29 cellular contexts compared by ENCODE assay signal in genomic region chr16:75095637-75096036, GRCh38. TPM values are rescaled to one million over a fixed set of nuclear protein-coding genes. Genes with fewer than 3 reads are reported as not detected.
A peak's percentile ranks its signal among the peaks of the same experiment; 100 is the strongest.
DNase-seq lines count a peak whose midpoint lies in the region; ATAC-seq, FAIRE-seq and TF ChIP-seq lines count a peak whose summit lies in the region.
"Had no signal": no experiment of that assay in that cellular context is flagged by ENCODE, and none has a peak within 500 bp of the region (broad histone marks: within the 10 kb centered on the region; RNA-seq: fewer than 3 reads in every experiment).

No MANE protein-coding gene starts in this region.

- H3K79me1 ChIP-seq in H1 (ENCODE audit: low read depth, low read length), result peaks cover 14% of the 10 kb centered on the region

- POLR2A ChIA-PET in CD4-positive, alpha-beta memory T cell (lab: Charles Lee; ENCODE audit: partially characterized antibody), result interaction anchor here (1.1 kb wide), 1 partner anchor 10 kb away, joined by 3 read pairs; no protein-coding TSS in a partner anchor
- POLR2A ChIA-PET in HEK293 (lab: Yijun Ruan, JAX), result no interaction called here
- POLR2A ChIA-PET in H1 (lab: Charles Lee; ENCODE audit: partially characterized antibody), result interaction anchor here (1.0 to 1.6 kb wide), 3 partner anchors 8 to 15 kb away, joined by 3 to 4 read pairs (median 3); no protein-coding TSS in a partner anchor

- H3K79me2 ChIP-seq in H1 (ENCODE audit: control insufficient read depth in 1 of 2, insufficient read depth in 2 of 2, low read length in 2 of 2), result peaks cover 0 to 30% of the 10 kb centered on the region in 2 experiments; a peak in 2 of 4 replicates

- no peak overlapping the region for H2BK120ac ChIP-seq in H1 (replicated peaks; ENCODE audit: low read depth, low read length)

- peaks cover 27 to 43% (median 33%) of the 10 kb centered on the region in 4 donors for H3K4me1 Mint-ChIP-seq in CD4-positive, alpha-beta memory T cell
- peaks cover 48% of the 10 kb centered on the region for H3K4me1 Mint-ChIP-seq in stimulated activated effector memory CD8-positive, alpha-beta T cell treated with anti-CD3 and anti-CD28 coated beads, Interleukin-12 subunit alpha, Interleukin-12 subunit beta, amount 100 ng/mL, for 72 hours

- peaks cover 8 to 20% of the 10 kb centered on the region in 2 experiments for H4K20me1 ChIP-seq in H1 (replicated peaks in 1 of 2; ENCODE audit: control insufficient read depth in 1 of 2, insufficient read depth in 2 of 2, low read length in 2 of 2)

- no peak overlapping the region for H3K23ac ChIP-seq in H1 (ENCODE audit: insufficient read length)

- 0 out of 2 replicates have a peak overlapping the region, but pooled peaks have one; percentile 68 for H2BK12ac ChIP-seq in H1 (ENCODE audit: low read depth, low read length)

- H3K4me3 Mint-ChIP-seq in CD4-positive, alpha-beta memory T cell, result no peak overlapping the region
- H3K4me3 Mint-ChIP-seq in stimulated activated effector memory CD8-positive, alpha-beta T cell treated with anti-CD3 and anti-CD28 coated beads, Interleukin-12 subunit alpha, Interleukin-12 subunit beta, amount 100 ng/mL, for 72 hours, result no peak overlapping the region
- H3K4me3 Mint-ChIP-seq: CD4-positive, alpha-beta T cell; immature natural killer cell; naive thymus-derived CD4-positive, alpha-beta T cell had no signal

- no peak overlapping the region for H3K4me2 ChIP-seq in H1 (ENCODE audit: insufficient read depth in 1 of 2, low read depth in 2 of 2, low read length in 2 of 2)
- H3K4me2 ChIP-seq: hepatocyte, KMS-11 had no signal

- ATAC-seq in stimulated activated effector memory CD8-positive, alpha-beta T cell treated with anti-CD3 and anti-CD28 coated beads, Interleukin-12 subunit alpha, Interleukin-12 subunit beta, amount 100 ng/mL, for 72 hours, result no peak
- ATAC-seq: body of pancreas; esophagus mucosa; naive thymus-derived CD4-positive, alpha-beta T cell; pancreas had no signal

- H3K9me3 ChIP-seq in CD4-positive, alpha-beta memory T cell (ENCODE audit: control insufficient read depth in 1 of 2, low read length in 2 of 2), result no peaks in the 10 kb centered on the region
- H3K9me3 ChIP-seq in HEK293 (ENCODE audit: control insufficient read depth, insufficient read depth, low read depth, low read length) (no peaks in the 10 kb centered on the region), H1 (ENCODE audit: insufficient read depth in 2 of 2, low read depth in 1 of 2, low read length in 1 of 2) (no peaks in the 10 kb centered on the region)
- H3K9me3 ChIP-seq: body of pancreas, left ventricle myocardium inferior, pancreas, Peyer's patch, right atrium auricular region, SJCRH30, tibial artery had no signal

- H3K36me3 Mint-ChIP-seq in CD4-positive, alpha-beta memory T cell, result peaks cover 0 to 2% of the 10 kb centered on the region in 2 donors
- peaks cover 7% of the 10 kb centered on the region for H3K36me3 Mint-ChIP-seq in stimulated activated effector memory CD8-positive, alpha-beta T cell treated with anti-CD3 and anti-CD28 coated beads, Interleukin-12 subunit alpha, Interleukin-12 subunit beta, amount 100 ng/mL, for 72 hours
- H3K36me3 Mint-ChIP-seq: immature natural killer cell; naive thymus-derived CD4-positive, alpha-beta T cell had no signal

- no peak overlapping the region for H2AK5ac ChIP-seq in H1 (ENCODE audit: low read depth, low read length)

- peak overlapping the region in 6 of 7 donors; percentile 74 to 96 (median 86) for H3K27ac Mint-ChIP-seq in CD4-positive, alpha-beta memory T cell
- H3K27ac Mint-ChIP-seq in stimulated activated effector memory CD8-positive, alpha-beta T cell treated with anti-CD3 and anti-CD28 coated beads, Interleukin-12 subunit alpha, Interleukin-12 subunit beta, amount 100 ng/mL, for 72 hours, result peak overlapping the region; percentile 90

- H3K4me3 ChIP-seq in CD4-positive, alpha-beta memory T cell (ENCODE audit: low read length in 2 of 2), result no peak overlapping the region
- H3K4me3 ChIP-seq in HEK293 (ENCODE audit: low read depth, low read length) (no peak overlapping the region), H1 (ENCODE audit: extremely low read depth in 1 of 4, insufficient read depth in 2 of 4, low read depth in 3 of 4, low read length in 4 of 4) (no peak overlapping the region)
- H3K4me3 ChIP-seq: body of pancreas, hepatocyte, left ventricle myocardium inferior, pancreas, Peyer's patch, right atrium auricular region, SJCRH30, tibial artery had no signal

- H3K23me2 ChIP-seq in H1 (ENCODE audit: low read depth, low read length), result no peaks in the 10 kb centered on the region

- no peaks in the 10 kb centered on the region for H3K36me3 ChIP-seq in CD4-positive, alpha-beta memory T cell (ENCODE audit: insufficient read depth, low read length)
- H3K36me3 ChIP-seq in HEK293 (ENCODE audit: control insufficient read depth in 2 of 2, insufficient read depth in 1 of 2, low read length in 2 of 2) (no peaks in the 10 kb centered on the region), H1 (ENCODE audit: control insufficient read depth in 2 of 4, insufficient read depth in 4 of 4, low read length in 3 of 4) (no peaks in the 10 kb centered on the region)
- H3K36me3 ChIP-seq: pancreas, SJCRH30 had no signal

- no peak overlapping the region for H3K18ac ChIP-seq in H1 (ENCODE audit: extremely low read depth, low read length)

- H3K9ac ChIP-seq in H1 (replicated peaks in 1 of 4; ENCODE audit: extremely low read depth in 1 of 4, low read depth in 3 of 4, low read length in 3 of 4), result no peak overlapping the region
- H3K9ac ChIP-seq: KMS-11 had no signal

- H3K27me3 Mint-ChIP-seq in CD4-positive, alpha-beta memory T cell, result no peaks in the 10 kb centered on the region
- H3K27me3 Mint-ChIP-seq: CD4-positive, alpha-beta T cell; naive thymus-derived CD4-positive, alpha-beta T cell had no signal

- DNase-seq in CD4-positive, alpha-beta memory T cell, result no peak
- DNase-seq in H1 (ENCODE audit: low read depth in 1 of 2, low spot score in 2 of 2) (no peak), kidney tubule cell (ENCODE audit: low spot score) (no peak), HuH-7 (ENCODE audit: low spot score) (no peak), NCI-H748 (lab: John Stamatoyannopoulos, UW; ENCODE audit: unreplicated experiment) (no peak)
- DNase-seq in stimulated activated effector memory CD8-positive, alpha-beta T cell treated with anti-CD3 and anti-CD28 coated beads, Interleukin-12 subunit alpha, Interleukin-12 subunit beta, amount 100 ng/mL, for 72 hours (ENCODE audit: low spot score in 2 of 2), result no peak
- DNase-seq: activated CD4-positive, alpha-beta T cell treated with anti-CD3 and anti-CD28 coated beads, Interleukin-2, amount 50 U/mL, for 4 hours; activated gamma-delta T cell; body of pancreas; CD4-positive, alpha-beta T cell; effector CD8-positive, alpha-beta T cell; immature natural killer cell; left ventricle myocardium inferior; naive thymus-derived CD4-positive, alpha-beta T cell; NCI-H1048; NCI-H1694 treated with DMSO at 0.1 percent for 48 hours; NCI-H524 treated with DMSO at 0.1 percent for 48 hours; pancreas; Peyer's patch; SJCRH30; stimulated activated CD4-positive, alpha-beta T cell treated with anti-CD3 and anti-CD28 coated beads, Interleukin-4, amount 100 ng/mL, for 1 hour; stimulated activated naive CD4-positive, alpha-beta T cell; tibial artery had no signal

- H2BK15ac ChIP-seq in H1 (ENCODE audit: low read length), result no peak overlapping the region

- no peak for TF ChIP-seq POLR2A in H1 (IDR thresholded peaks at IDR 0.05; ENCODE audit: control extremely low read depth in 1 of 2, low read depth in 2 of 2, low read length in 2 of 2)

- no peak overlapping the region for H2AFZ ChIP-seq in H1 (ENCODE audit: low read length)
- H2AFZ ChIP-seq: hepatocyte had no signal

- peaks cover 0 to 1% (median 0%) of the 10 kb centered on the region in 8 donors for H3K9me3 Mint-ChIP-seq in CD4-positive, alpha-beta memory T cell
- H3K9me3 Mint-ChIP-seq in stimulated activated effector memory CD8-positive, alpha-beta T cell treated with anti-CD3 and anti-CD28 coated beads, Interleukin-12 subunit alpha, Interleukin-12 subunit beta, amount 100 ng/mL, for 72 hours, result no peaks in the 10 kb centered on the region
- H3K9me3 Mint-ChIP-seq: CD4-positive, alpha-beta T cell; immature natural killer cell; naive thymus-derived CD4-positive, alpha-beta T cell had no signal

- no peak for TF ChIP-seq EP300 in H1 (IDR thresholded peaks at IDR 0.05; ENCODE audit: borderline replicate concordance in 1 of 2, low read depth in 2 of 2, low read length in 2 of 2)

- H3K14ac ChIP-seq in H1 (ENCODE audit: insufficient read length), result no peak overlapping the region

- H2BK20ac ChIP-seq in H1 (ENCODE audit: low read length), result 0 out of 2 replicates have a peak overlapping the region, but pooled peaks have one; percentile 62

- H3K27ac ChIP-seq in CD4-positive, alpha-beta memory T cell (ENCODE audit: low read depth, low read length), result no peak overlapping the region
- no peak overlapping the region for H3K27ac ChIP-seq in HEK293 (ENCODE audit: extremely low read depth, low read depth, low read length)
- H3K27ac ChIP-seq in H1 (ENCODE audit: low read depth, low read length), result no peak overlapping the region
- H3K27ac ChIP-seq: hepatocyte, KMS-11, left ventricle myocardium inferior, Peyer's patch, right atrium auricular region, SJCRH30 had no signal

- peaks cover 41% of the 10 kb centered on the region for H3K4me1 ChIP-seq in CD4-positive, alpha-beta memory T cell (ENCODE audit: insufficient read depth, low read length)
- H3K4me1 ChIP-seq in HEK293 (ENCODE audit: control insufficient read depth, insufficient read depth, low read length), result no peaks in the 10 kb centered on the region
- peaks cover 15 to 49% (median 33%) of the 10 kb centered on the region in 4 experiments for H3K4me1 ChIP-seq in H1 (replicated peaks in 1 of 4; ENCODE audit: control insufficient read depth in 3 of 4, insufficient read depth in 4 of 4, low read length in 3 of 4)

- WGBS in H1 (ENCODE audit: extremely low coverage in 1 of 2, insufficient coverage in 1 of 2, insufficient read length in 1 of 2, insufficient replicate concordance in 2 of 2, low coverage in 1 of 2, low lambda C conversion rate in 2 of 2, missing lambda C conversion rate in 1 of 2), 2 experiments, result 87% methylated on average over 5 of the region's 7 CpGs; no CpG with 5 or more reads in 1 of the 2 experiments

- no peak overlapping the region for H4K8ac ChIP-seq in H1 (ENCODE audit: extremely low read depth, insufficient read depth, low read length)

- no peak for FAIRE-seq in H1 (lab: Jason Lieb, UNC)
- FAIRE-seq: frontal cortex, pancreas had no signal

- no peak for TF ChIP-seq RAD21 in H1 (IDR thresholded peaks at IDR 0.05 in 1 of 2, conservative IDR thresholded peaks at IDR 0.05 in 1 of 2; ENCODE audit: low read depth in 2 of 2, low read length in 2 of 2)

- CTCF ChIA-PET in CD4-positive, alpha-beta memory T cell (lab: Charles Lee; ENCODE audit: partially characterized antibody), result interaction anchor here (0.6 to 1.0 kb wide), 2 partner anchors 85 to 97 kb away, joined by 3 to 4 read pairs; partner anchors contain the start of gene ZNRF1
- CTCF ChIA-PET in HEK293 (lab: Yijun Ruan, JAX), result no interaction called here
- CTCF ChIA-PET in H1 (lab: Charles Lee; ENCODE audit: partially characterized antibody), result interaction anchor here (0.6 to 8.0 kb wide), 8 partner anchors 7 to 83 kb away, joined by 3 to 133 read pairs (median 4); no protein-coding TSS in a partner anchor

- H3K4ac ChIP-seq in H1 (replicated peaks; ENCODE audit: insufficient read length, low read depth, low read length), result no peak overlapping the region

- H3K56ac ChIP-seq in H1 (replicated peaks; ENCODE audit: insufficient read length, low read depth, low read length), result no peak overlapping the region

- intact Hi-C loops in CD4-positive, alpha-beta memory T cell (cut with micrococcal nuclease), result loop anchor here (5.0 kb wide), 1 partner anchor 98 kb away; the partner anchor contains the start of gene ZNRF1

- 0 out of 2 replicates have a peak overlapping the region, but pooled peaks have one; percentile 50 for H2BK5ac ChIP-seq in H1 (ENCODE audit: low read depth, low read length)

- H4K5ac ChIP-seq in H1 (ENCODE audit: insufficient read length, low read depth, low read length), result no peak overlapping the region

- TF ChIP-seq CTCF in HEK293 (tag by site-specific recombination; IDR thresholded peaks at IDR 0.05), result no peak
- TF ChIP-seq CTCF in H1 (IDR thresholded peaks at IDR 0.05; ENCODE audit: control extremely low read depth in 1 of 3, insufficient read depth in 1 of 3, low read depth in 1 of 3, low read length in 3 of 3), result no peak

- no peaks in the 10 kb centered on the region for H3K27me3 ChIP-seq in CD4-positive, alpha-beta memory T cell (ENCODE audit: insufficient read depth, low read length)
- H3K27me3 ChIP-seq in H1 (replicated peaks in 1 of 4; ENCODE audit: control insufficient read depth in 3 of 4, extremely low read depth in 1 of 4, insufficient read depth in 3 of 4, low read length in 3 of 4), result no peaks in the 10 kb centered on the region
- H3K27me3 ChIP-seq: body of pancreas, hepatocyte, pancreas, Peyer's patch, right atrium auricular region, SJCRH30, tibial artery had no signal

- no peak overlapping the region for H4K91ac ChIP-seq in H1 (replicated peaks; ENCODE audit: insufficient read length, low read length)

RNA-seq across cellular contexts. Expression of gene LDHD, which starts 20.9 kb away (rescaled TPM):
- under 1 TPM; 0.17 to 0.20 TPM for total RNA-seq in CD4-positive, alpha-beta memory T cell
- under 1 TPM in 1 of 2 donors, not detected in 1; 0.09 TPM for polyA plus RNA-seq in CD4-positive, alpha-beta memory T cell
- total RNA-seq in H1 (2021; fragmentation: NEBNext Ultra II Directional; extraction: Animal tissue kit (Norgen Biotek cat#: 25700)), result 14.7 and 14.9 TPM in 2 replicates
- 18.2 and 43.1 TPM in 2 replicates for polyA plus RNA-seq in H1 (2011; rRNA removed)
- 35.2 TPM for polyA plus RNA-seq in H1 (2011; cell fraction: cytosol; rRNA removed)
- 71.5 TPM for polyA plus RNA-seq in H1 (2011; cell fraction: nucleus; rRNA removed)
- 7.7 to 14.3 TPM (median 11.1 TPM) in 4 replicates for polyA plus RNA-seq in H1 (2012, experiment 1 of 2)
- polyA plus RNA-seq in H1 (2012, experiment 2 of 2), result 8.7 TPM
- polyA plus RNA-seq in H1 (2013, experiment 1 of 2), result 1.8 TPM
- 1.2 TPM for polyA plus RNA-seq in H1 (2013, experiment 2 of 2)
- 6.8 and 8.6 TPM in 2 replicates for polyA minus RNA-seq in H1 (2011; rRNA and poly(A)+ RNA removed)
- 18.0 TPM for polyA minus RNA-seq in H1 (2011; cell fraction: cytosol; rRNA and poly(A)+ RNA removed)
- polyA minus RNA-seq in H1 (2011; cell fraction: nucleus; rRNA and poly(A)+ RNA removed), result 38.5 TPM
- total RNA-seq: CD4-positive, alpha-beta T cell had no signal

RNA-seq across cellular contexts. Expression of gene ZFP1, which starts 52.7 kb away (rescaled TPM):
- total RNA-seq in CD4-positive, alpha-beta memory T cell, result 10 to 100 TPM; 11.7 to 13.4 TPM
- polyA plus RNA-seq in CD4-positive, alpha-beta memory T cell, result 10 to 100 TPM; 18.4 to 22.3 TPM
- 11.2 and 12.2 TPM in 2 replicates for total RNA-seq in H1 (2021; fragmentation: NEBNext Ultra II Directional; extraction: Animal tissue kit (Norgen Biotek cat#: 25700))
- polyA plus RNA-seq in H1 (2011; rRNA removed), result 2.2 and 4.0 TPM in 2 replicates
- 4.0 TPM for polyA plus RNA-seq in H1 (2011; cell fraction: cytosol; rRNA removed)
- polyA plus RNA-seq in H1 (2011; cell fraction: nucleus; rRNA removed), result 4.3 TPM
- 5.4 to 6.7 TPM (median 5.6 TPM) in 4 replicates for polyA plus RNA-seq in H1 (2012, experiment 1 of 2)
- polyA plus RNA-seq in H1 (2012, experiment 2 of 2), result 0.64 TPM
- polyA plus RNA-seq in H1 (2013, experiment 1 of 2), result 5.5 TPM
- polyA plus RNA-seq in H1 (2013, experiment 2 of 2), result 5.5 TPM
- 9.4 and 15.2 TPM in 2 replicates for polyA minus RNA-seq in H1 (2011; rRNA and poly(A)+ RNA removed)
- 12.6 TPM for polyA minus RNA-seq in H1 (2011; cell fraction: cytosol; rRNA and poly(A)+ RNA removed)
- 19.2 TPM for polyA minus RNA-seq in H1 (2011; cell fraction: nucleus; rRNA and poly(A)+ RNA removed)

Comparison
In these comparisons a context has a peak if more than half of its experiments do, and no peak if none do; other contexts are left out.
1. RNA of gene LDHD, which starts 20.9 kb away (total RNA-seq): 14.7 to 14.9 TPM in H1; 0.17 to 0.20 TPM in CD4-positive, alpha-beta memory T cell; every median in the first group is over 10 times any median in the second.